In the genomic region with DNA sequence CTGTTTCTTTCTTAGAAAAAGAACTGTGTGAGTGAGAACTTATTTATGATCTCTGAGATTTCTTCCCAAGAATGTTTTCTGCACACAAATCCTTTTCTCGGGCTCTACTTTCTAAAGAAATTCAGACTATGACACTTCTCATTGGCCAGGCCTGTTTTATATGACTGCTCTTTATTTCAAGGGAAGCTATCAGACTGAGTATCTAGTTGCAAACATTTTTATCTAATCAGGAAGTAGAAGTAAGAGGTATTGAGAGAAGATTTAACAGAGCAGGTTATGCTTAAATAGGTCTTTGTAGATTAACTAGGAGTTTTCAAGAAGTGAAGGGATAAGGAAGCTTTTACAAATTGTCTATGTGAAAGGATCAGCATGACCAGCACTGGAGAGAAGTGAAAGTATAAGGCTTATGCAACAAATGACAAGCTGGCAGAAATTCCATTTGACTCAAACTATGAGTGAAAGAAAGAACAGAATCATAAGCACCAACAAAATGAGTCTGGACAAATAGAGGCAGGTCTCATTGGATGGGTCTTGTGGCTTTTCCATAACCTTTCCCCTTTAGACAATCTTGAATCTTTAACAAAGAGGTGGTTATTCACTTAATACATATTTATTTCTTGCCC, we compare ENCODE assay signal across 16 cellular contexts.
DNase-seq lines count a peak whose midpoint lies in the region; ATAC-seq and TF ChIP-seq lines count a peak whose summit lies in the region.
"Had no signal": no experiment of that assay in that cellular context is flagged by ENCODE, and none has a peak within 500 bp of the region (broad histone marks: within the 10 kb centered on the region; RNA-seq: fewer than 3 reads in every experiment).

No MANE protein-coding gene starts in this region.

- no peak overlapping the region for H2BK120ac ChIP-seq in mesenchymal stem cell (ENCODE audit: low read depth, low read length)

- H2BK5ac ChIP-seq in mesenchymal stem cell (ENCODE audit: low read depth, low read length, poor library complexity, severe bottlenecking): no peak overlapping the region

- no peak overlapping the region for H3K18ac ChIP-seq in mesenchymal stem cell (ENCODE audit: low read depth in 1 of 2, low read length in 2 of 2)

- H4K91ac ChIP-seq in mesenchymal stem cell (ENCODE audit: low read length): no peak overlapping the region

- no peak overlapping the region for H4K8ac ChIP-seq in mesenchymal stem cell (ENCODE audit: low read length)

- no CpG with 5 or more reads among the region's 1 CpG for WGBS in mesenchymal stem cell

- no peak overlapping the region for H2BK15ac ChIP-seq in mesenchymal stem cell (ENCODE audit: low read depth, poor library complexity, severe bottlenecking)

- peak; percentile 69 for ATAC-seq in HG02588 (IDR thresholded peaks at IDR 0.05; ENCODE audit: unreplicated experiment)
- ATAC-seq in HG03520 (IDR thresholded peaks at IDR 0.05; ENCODE audit: unreplicated experiment): peak; percentile 46
- peak; percentile 28 for ATAC-seq in sciatic nerve
- ATAC-seq in SK-N-SH treated with all-trans-retinoic acid at 6 μM for 48 hours: no peak
- ATAC-seq: Right ventricle myocardium inferior had no signal

- H3K23ac ChIP-seq in mesenchymal stem cell (ENCODE audit: low read length in 2 of 2): no peak overlapping the region

- H3K4me1 ChIP-seq in mesenchymal stem cell (ENCODE audit: control insufficient read depth, insufficient read depth, low read depth, low read length): no peaks in the 10 kb centered on the region

- peak; percentile 18 for DNase-seq in NOMO-1 treated with DMSO at 0.1 percent for 48 hours (lab: John Stamatoyannopoulos, UW; ENCODE audit: unreplicated experiment)
- no peak for DNase-seq in NOMO-1 treated with dmso at 0.1 percent for 144 hours (lab: John Stamatoyannopoulos, UW; ENCODE audit: unreplicated experiment)
- no peak for DNase-seq in sciatic nerve (ENCODE audit: low spot score)
- no peak for DNase-seq in mesenchymal stem cell
- no peak for DNase-seq in activated T-cell treated with anti-CD3 and anti-CD28 coated beads, Interleukin-2, amount 50 U/mL, for 1 hour
- DNase-seq: activated CD4-positive, alpha-beta T cell treated with anti-CD3 and anti-CD28 coated beads, Interleukin-2, amount 50 U/mL, for 4 hours; amygdala; NCI-H748 treated with DMSO at 0.1 percent for 48 hours; nucleus accumbens; stimulated activated CD4-positive, alpha-beta T cell treated with anti-CD3 and anti-CD28 coated beads, Interleukin-4, amount 100 ng/mL, for 1 hour; T1000 had no signal

- H3K14ac ChIP-seq in mesenchymal stem cell (ENCODE audit: low read length in 2 of 2): no peak overlapping the region

- no peak overlapping the region for H2BK12ac ChIP-seq in mesenchymal stem cell (ENCODE audit: low read length in 2 of 2)

- H3K9me3 ChIP-seq in mesenchymal stem cell (ENCODE audit: control insufficient read depth, low read length): no peaks in the 10 kb centered on the region

- H3K79me1 ChIP-seq in mesenchymal stem cell (replicated peaks; ENCODE audit: low read length, poor library complexity, severe bottlenecking): no peaks in the 10 kb centered on the region

- H3K27ac ChIP-seq in mesenchymal stem cell (ENCODE audit: low read length, poor library complexity, severe bottlenecking): no peak overlapping the region
- H3K27ac ChIP-seq: 22Rv1 had no signal

- H2AK5ac ChIP-seq in mesenchymal stem cell (ENCODE audit: low read length, severe bottlenecking): no peak overlapping the region

- no peaks in the 10 kb centered on the region for H3K36me3 ChIP-seq in mesenchymal stem cell (ENCODE audit: control insufficient read depth in 1 of 2, insufficient read depth in 2 of 2, low read depth in 1 of 2, low read length in 2 of 2)

- H3K4me2 ChIP-seq in mesenchymal stem cell (ENCODE audit: low read length, poor library complexity, severe bottlenecking): no peak overlapping the region

- H3K4me3 ChIP-seq in mesenchymal stem cell (ENCODE audit: insufficient read depth in 1 of 2, low read depth in 1 of 2, low read length in 2 of 2): no peak overlapping the region

- intact Hi-C loops in sciatic nerve (cut with DNase I): no loop called here

- no peak overlapping the region for H2AFZ ChIP-seq in mesenchymal stem cell (ENCODE audit: low read depth, low read length)

- no peak overlapping the region for H3K9ac ChIP-seq in mesenchymal stem cell (ENCODE audit: low read length)

- H3K4ac ChIP-seq in mesenchymal stem cell (ENCODE audit: low read depth in 1 of 2, low read length in 2 of 2): no peak overlapping the region

- H3K27me3 ChIP-seq in mesenchymal stem cell (ENCODE audit: control insufficient read depth in 1 of 2, insufficient read depth in 1 of 2, low read length in 2 of 2): no peaks in the 10 kb centered on the region

TF ChIP-seq in SK-N-SH treated with all-trans-retinoic acid at 6 μM for 48 hours, 23 proteins besides CTCF, POLR2A, EP300 and RAD21:
- TF ChIP-seq ISL1 (CRISPR knock-in tag; IDR thresholded peaks at IDR 0.05) (no peak), TCF4 (CRISPR knock-in tag; IDR thresholded peaks at IDR 0.05; ENCODE audit: borderline replicate concordance) (no peak), BACH2 (CRISPR knock-in tag; IDR thresholded peaks at IDR 0.05; ENCODE audit: borderline replicate concordance) (no peak), ZFP3 (CRISPR knock-in tag; IDR thresholded peaks at IDR 0.05) (no peak)
- TF ChIP-seq, protein P1, sequence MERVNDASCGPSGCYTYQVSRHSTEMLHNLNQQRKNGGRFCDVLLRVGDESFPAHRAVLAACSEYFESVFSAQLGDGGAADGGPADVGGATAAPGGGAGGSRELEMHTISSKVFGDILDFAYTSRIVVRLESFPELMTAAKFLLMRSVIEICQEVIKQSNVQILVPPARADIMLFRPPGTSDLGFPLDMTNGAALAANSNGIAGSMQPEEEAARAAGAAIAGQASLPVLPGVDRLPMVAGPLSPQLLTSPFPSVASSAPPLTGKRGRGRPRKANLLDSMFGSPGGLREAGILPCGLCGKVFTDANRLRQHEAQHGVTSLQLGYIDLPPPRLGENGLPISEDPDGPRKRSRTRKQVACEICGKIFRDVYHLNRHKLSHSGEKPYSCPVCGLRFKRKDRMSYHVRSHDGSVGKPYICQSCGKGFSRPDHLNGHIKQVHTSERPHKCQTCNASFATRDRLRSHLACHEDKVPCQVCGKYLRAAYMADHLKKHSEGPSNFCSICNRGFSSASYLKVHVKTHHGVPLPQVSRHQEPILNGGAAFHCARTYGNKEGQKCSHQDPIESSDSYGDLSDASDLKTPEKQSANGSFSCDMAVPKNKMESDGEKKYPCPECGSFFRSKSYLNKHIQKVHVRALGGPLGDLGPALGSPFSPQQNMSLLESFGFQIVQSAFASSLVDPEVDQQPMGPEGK (CRISPR knock-in tag; IDR thresholded peaks at IDR 0.05; ENCODE audit: borderline replicate concordance): no peak
- TF ChIP-seq, protein P2, sequence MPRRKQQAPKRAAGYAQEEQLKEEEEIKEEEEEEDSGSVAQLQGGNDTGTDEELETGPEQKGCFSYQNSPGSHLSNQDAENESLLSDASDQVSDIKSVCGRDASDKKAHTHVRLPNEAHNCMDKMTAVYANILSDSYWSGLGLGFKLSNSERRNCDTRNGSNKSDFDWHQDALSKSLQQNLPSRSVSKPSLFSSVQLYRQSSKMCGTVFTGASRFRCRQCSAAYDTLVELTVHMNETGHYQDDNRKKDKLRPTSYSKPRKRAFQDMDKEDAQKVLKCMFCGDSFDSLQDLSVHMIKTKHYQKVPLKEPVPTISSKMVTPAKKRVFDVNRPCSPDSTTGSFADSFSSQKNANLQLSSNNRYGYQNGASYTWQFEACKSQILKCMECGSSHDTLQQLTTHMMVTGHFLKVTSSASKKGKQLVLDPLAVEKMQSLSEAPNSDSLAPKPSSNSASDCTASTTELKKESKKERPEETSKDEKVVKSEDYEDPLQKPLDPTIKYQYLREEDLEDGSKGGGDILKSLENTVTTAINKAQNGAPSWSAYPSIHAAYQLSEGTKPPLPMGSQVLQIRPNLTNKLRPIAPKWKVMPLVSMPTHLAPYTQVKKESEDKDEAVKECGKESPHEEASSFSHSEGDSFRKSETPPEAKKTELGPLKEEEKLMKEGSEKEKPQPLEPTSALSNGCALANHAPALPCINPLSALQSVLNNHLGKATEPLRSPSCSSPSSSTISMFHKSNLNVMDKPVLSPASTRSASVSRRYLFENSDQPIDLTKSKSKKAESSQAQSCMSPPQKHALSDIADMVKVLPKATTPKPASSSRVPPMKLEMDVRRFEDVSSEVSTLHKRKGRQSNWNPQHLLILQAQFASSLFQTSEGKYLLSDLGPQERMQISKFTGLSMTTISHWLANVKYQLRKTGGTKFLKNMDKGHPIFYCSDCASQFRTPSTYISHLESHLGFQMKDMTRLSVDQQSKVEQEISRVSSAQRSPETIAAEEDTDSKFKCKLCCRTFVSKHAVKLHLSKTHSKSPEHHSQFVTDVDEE (CRISPR knock-in tag; IDR thresholded peaks at IDR 0.05): no peak
- TF ChIP-seq, protein P3, sequence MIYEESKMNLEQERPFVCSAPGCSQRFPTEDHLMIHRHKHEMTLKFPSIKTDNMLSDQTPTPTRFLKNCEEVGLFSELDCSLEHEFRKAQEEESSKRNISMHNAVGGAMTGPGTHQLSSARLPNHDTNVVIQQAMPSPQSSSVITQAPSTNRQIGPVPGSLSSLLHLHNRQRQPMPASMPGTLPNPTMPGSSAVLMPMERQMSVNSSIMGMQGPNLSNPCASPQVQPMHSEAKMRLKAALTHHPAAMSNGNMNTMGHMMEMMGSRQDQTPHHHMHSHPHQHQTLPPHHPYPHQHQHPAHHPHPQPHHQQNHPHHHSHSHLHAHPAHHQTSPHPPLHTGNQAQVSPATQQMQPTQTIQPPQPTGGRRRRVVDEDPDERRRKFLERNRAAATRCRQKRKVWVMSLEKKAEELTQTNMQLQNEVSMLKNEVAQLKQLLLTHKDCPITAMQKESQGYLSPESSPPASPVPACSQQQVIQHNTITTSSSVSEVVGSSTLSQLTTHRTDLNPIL (CRISPR knock-in tag; IDR thresholded peaks at IDR 0.05; ENCODE audit: low read depth): no peak
